ENCODE assay signal across 11 cellular contexts in the genomic region with DNA sequence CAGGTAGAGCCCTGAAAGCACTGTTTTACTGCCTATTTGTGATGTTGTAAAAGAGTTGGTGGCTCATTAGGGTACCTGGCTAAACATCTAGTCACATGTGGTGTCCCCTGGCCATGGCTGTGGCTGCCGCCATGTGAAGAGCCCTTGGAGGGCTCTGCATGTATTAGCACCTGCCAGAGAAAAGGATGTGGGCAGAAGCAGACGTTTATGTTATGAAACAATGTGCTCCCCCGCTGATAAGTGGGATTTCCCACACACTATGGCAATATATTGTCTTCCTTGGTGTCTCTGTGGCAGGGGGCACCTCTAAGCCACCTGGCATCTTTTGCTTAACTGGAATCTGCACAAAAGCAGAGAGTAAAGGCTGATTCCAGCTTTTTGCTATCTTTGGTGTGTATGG. TPM values are rescaled to one million over a fixed set of nuclear protein-coding genes. Genes with fewer than 3 reads are reported as not detected.
DNase-seq lines count a peak whose midpoint lies in the region; TF ChIP-seq lines count a peak whose summit lies in the region.
"Had no signal": no experiment of that assay in that cellular context is flagged by ENCODE, and none has a peak within 500 bp of the region (broad histone marks: within the 10 kb centered on the region; RNA-seq: fewer than 3 reads in every experiment).

No MANE protein-coding gene starts in this region.

- H3K4me2 ChIP-seq in MM.1S (ENCODE audit: low read depth, low read length): peak overlapping the region; percentile 96

- peaks cover 100% of the 10 kb centered on the region for H3K79me2 ChIP-seq in MM.1S (ENCODE audit: low read length)

- H3K4me3 ChIP-seq in MM.1S (ENCODE audit: low read length): peak overlapping the region; percentile 94
- peak overlapping the region in 1 of 8 donors; percentile 21 for H3K4me3 ChIP-seq in spleen
- H3K4me3 ChIP-seq: lung had no signal

- H3K27ac ChIP-seq in MM.1S (ENCODE audit: low read length): peak overlapping the region; percentile 100
- peak overlapping the region in 5 of 8 donors; percentile 5 to 69 (median 36) for H3K27ac ChIP-seq in spleen

- H3K27me3 ChIP-seq in MM.1S (replicated peaks; ENCODE audit: insufficient read depth, low read length): no peaks in the 10 kb centered on the region
- no peaks in the 10 kb centered on the region for H3K27me3 ChIP-seq in spleen (replicated peaks in 1 of 7)

- TF ChIP-seq CTCF in MM.1S (IDR thresholded peaks at IDR 0.05; ENCODE audit: low read length): no peak
- no peak for TF ChIP-seq CTCF in spleen (IDR thresholded peaks at IDR 0.05 in 8 of 11, conservative IDR thresholded peaks at IDR 0.05 in 3 of 11)

- H3F3A ChIP-seq in MM.1S (ENCODE audit: insufficient read depth, low read length): peaks cover 96% of the 10 kb centered on the region

- peak; percentile 19 for DNase-seq in activated CD4-positive, CD25-positive, alpha-beta regulatory T cell treated with anti-CD3 and anti-CD28 coated beads, Interleukin-2, amount 50 U/mL, for 16 hours (ENCODE audit: low read depth, low spot score)
- no peak for DNase-seq in activated CD4-positive, CD25-positive, alpha-beta regulatory T cell (lab: John Stamatoyannopoulos, UW)
- peak; percentile 53 for DNase-seq in MM.1S
- DNase-seq in activated T-cell treated with anti-CD3 and anti-CD28 coated beads, Interleukin-2, amount 50 U/mL, for 1 hour: peak; percentile 37
- DNase-seq in spleen: peak; percentile 80
- DNase-seq in NCI-H2227 (lab: John Stamatoyannopoulos, UW; ENCODE audit: unreplicated experiment): no peak
- DNase-seq in SIG-M5 (lab: John Stamatoyannopoulos, UW): no peak
- no peak for DNase-seq in AG20443 (ENCODE audit: low spot score)
- DNase-seq: NCI-H446 treated with DMSO at 0.1 percent for 48 hours, substantia nigra had no signal

- H3K9ac ChIP-seq in MM.1S (ENCODE audit: low read length): peak overlapping the region; percentile 100

- H3K36me3 ChIP-seq in MM.1S (replicated peaks; ENCODE audit: insufficient read depth, low read length) (no peaks in the 10 kb centered on the region; the same call in 1 of the 2 replicates), spleen (peaks cover 0 to under 1% (median 0%) of the 10 kb centered on the region in 6 donors)

- peaks cover 2% of the 10 kb centered on the region; the same call in 1 of the 2 replicates for H4K20me1 ChIP-seq in MM.1S (ENCODE audit: insufficient read depth, low read length)

- intact Hi-C loops in spleen (cut with DNase I; ENCODE audit: low total_unique reads): no loop called here

- no peak overlapping the region for H2AFZ ChIP-seq in MM.1S (ENCODE audit: low read length)

- 24 to 41% (median 27%) methylated on average over 3 of the region's 3 CpGs for WGBS in spleen, 5 donors

- H3K4me1 ChIP-seq in MM.1S (ENCODE audit: low read length): peaks cover 8% of the 10 kb centered on the region; the same call in 1 of the 2 replicates
- H3K4me1 ChIP-seq in spleen: peaks cover 26 to 96% (median 74%) of the 10 kb centered on the region in 6 donors

- no peak for TF ChIP-seq POLR2A in spleen (IDR thresholded peaks at IDR 0.05)

- no peaks in the 10 kb centered on the region for H3K9me3 ChIP-seq in MM.1S (replicated peaks; ENCODE audit: insufficient read depth, low read length)
- H3K9me3 ChIP-seq in spleen: no peaks in the 10 kb centered on the region

- H3K9me2 ChIP-seq in MM.1S (replicated peaks; ENCODE audit: insufficient read depth, low read length): no peaks in the 10 kb centered on the region

RNA-seq across cellular contexts. Expression of a gene that starts 9.6 kb away (rescaled TPM):
- total RNA-seq in spleen: 100 to 1,000 TPM in 1 of 7 donors, 10 to 100 TPM in 6; 32.0 to 181 (median 39.5) TPM
- polyA plus RNA-seq in spleen: 1 to 10 TPM; 5.6 to 8.1 (median 6.3) TPM

Comparison
In these comparisons a context has a peak if more than half of its experiments do, and no peak if none do; other contexts are left out.
1. DNase-seq: peak in activated CD4-positive, CD25-positive, alpha-beta regulatory T cell treated with anti-CD3 and anti-CD28 coated beads, Interleukin-2, amount 50 U/mL, for 16 hours (single experiment), MM.1S (single experiment), activated T-cell treated with anti-CD3 and anti-CD28 coated beads, Interleukin-2, amount 50 U/mL, for 1 hour (single experiment) and spleen (single experiment); none in activated CD4-positive, CD25-positive, alpha-beta regulatory T cell (0 of 4), NCI-H2227 (single experiment), SIG-M5 (single experiment) and AG20443 (single experiment).